13 cellular contexts compared by ENCODE assay signal in genomic region chr21:46151989-46152938, GRCh38. TPM values are rescaled to one million over a fixed set of nuclear protein-coding genes. Genes with fewer than 3 reads are reported as not detected.
DNase-seq lines count a peak whose midpoint lies in the region; TF ChIP-seq lines count a peak whose summit lies in the region.
"Had no signal": no experiment of that assay in that cellular context is flagged by ENCODE, and none has a peak within 500 bp of the region (broad histone marks: within the 10 kb centered on the region; RNA-seq: fewer than 3 reads in every experiment).

No MANE protein-coding gene starts in this region.

- H3K14ac ChIP-seq in mesenchymal stem cell (ENCODE audit: low read length in 2 of 2), result no peak overlapping the region

- DNase-seq in activated effector memory CD4-positive, alpha-beta T cell treated with anti-CD3 and anti-CD28 coated beads, Interleukin-2, amount 50 U/mL, for 16 hours, result peak; percentile 46
- DNase-seq in activated effector memory CD4-positive, alpha-beta T cell treated with Interleukin-2 at 50 U/mL for 16 hours, result no peak
- DNase-seq in mesenchymal stem cell, result no peak
- peak; percentile 26 for DNase-seq in testis
- DNase-seq in activated CD4-positive, alpha-beta T cell treated with anti-CD3 and anti-CD28 coated beads for 1 hour, result no peak
- no peak for DNase-seq in T-helper 9 cell
- no peak for DNase-seq in caudate nucleus (lab: John Stamatoyannopoulos, UW)
- DNase-seq: KG1, NCI-H1930 had no signal

- H3K4me3 Mint-ChIP-seq in brain, result no peak overlapping the region
- H3K4me3 Mint-ChIP-seq: activated naive CD8-positive, alpha-beta T cell treated with anti-CD3 and anti-CD28 coated beads, Interleukin-2, amount 10 ng/mL, durations not matched to agents 7 days and 5 days had no signal

- H2BK120ac ChIP-seq in mesenchymal stem cell (ENCODE audit: low read depth, low read length), result no peak overlapping the region

- H3K4me2 ChIP-seq in mesenchymal stem cell (ENCODE audit: low read length, poor library complexity, severe bottlenecking), result no peak overlapping the region

- peaks cover 4 to 8% of the 10 kb centered on the region in 2 experiments for H3K36me3 ChIP-seq in mesenchymal stem cell (ENCODE audit: control insufficient read depth in 1 of 2, insufficient read depth in 2 of 2, low read depth in 1 of 2, low read length in 2 of 2)
- H3K36me3 ChIP-seq in testis (ENCODE audit: low read depth, missing control alignments), result no peaks in the 10 kb centered on the region

- no peak for TF ChIP-seq POLR2A in testis (IDR thresholded peaks at IDR 0.05)

- no peak overlapping the region for H4K91ac ChIP-seq in mesenchymal stem cell (ENCODE audit: low read length)

- H3K9me3 Mint-ChIP-seq in brain, result no peaks in the 10 kb centered on the region
- H3K9me3 Mint-ChIP-seq: activated naive CD8-positive, alpha-beta T cell treated with anti-CD3 and anti-CD28 coated beads, Interleukin-2, amount 10 ng/mL, durations not matched to agents 7 days and 5 days; naive thymus-derived CD4-positive, alpha-beta T cell had no signal

- H3K27me3 ChIP-seq in mesenchymal stem cell (ENCODE audit: control insufficient read depth in 1 of 2, insufficient read depth in 1 of 2, low read length in 2 of 2), result peaks cover 0 to 16% of the 10 kb centered on the region in 2 experiments
- H3K27me3 ChIP-seq in testis, result no peaks in the 10 kb centered on the region

- H2AFZ ChIP-seq in mesenchymal stem cell (ENCODE audit: low read depth, low read length), result no peak overlapping the region

- TF ChIP-seq CTCF in brain (conservative IDR thresholded peaks at IDR 0.05) (no peak), testis (IDR thresholded peaks at IDR 0.05) (no peak)

- peaks cover 10% of the 10 kb centered on the region for H3K4me1 Mint-ChIP-seq in brain
- H3K4me1 Mint-ChIP-seq: activated naive CD8-positive, alpha-beta T cell treated with anti-CD3 and anti-CD28 coated beads, Interleukin-2, amount 10 ng/mL, durations not matched to agents 7 days and 5 days had no signal

- peak overlapping the region in 1 of 2 experiments; percentile 5 for H3K4ac ChIP-seq in mesenchymal stem cell (ENCODE audit: low read depth in 1 of 2, low read length in 2 of 2)

- H2BK5ac ChIP-seq in mesenchymal stem cell (ENCODE audit: low read depth, low read length, poor library complexity, severe bottlenecking), result no peak overlapping the region

- intact Hi-C loops in testis (cut with DNase I; ENCODE audit: low total_unique reads), result no loop called here

- peak overlapping the region; percentile 83 for H3K9ac ChIP-seq in mesenchymal stem cell (ENCODE audit: low read length)

- no peak overlapping the region for H3K4me3 ChIP-seq in mesenchymal stem cell (ENCODE audit: insufficient read depth in 1 of 2, low read depth in 1 of 2, low read length in 2 of 2)
- H3K4me3 ChIP-seq in testis, result no peak overlapping the region

- H3K23ac ChIP-seq in mesenchymal stem cell (ENCODE audit: low read length in 2 of 2), result no peak overlapping the region

- peak overlapping the region; percentile 71 for H2BK15ac ChIP-seq in mesenchymal stem cell (ENCODE audit: low read depth, poor library complexity, severe bottlenecking)

- no peaks in the 10 kb centered on the region for H3K9me3 ChIP-seq in mesenchymal stem cell (ENCODE audit: control insufficient read depth, low read length)
- H3K9me3 ChIP-seq in testis, result no peaks in the 10 kb centered on the region

- H2AK5ac ChIP-seq in mesenchymal stem cell (ENCODE audit: low read length, severe bottlenecking), result no peak overlapping the region

- no peak overlapping the region for H4K8ac ChIP-seq in mesenchymal stem cell (ENCODE audit: low read length)

- WGBS in mesenchymal stem cell, result 94% methylated on average over 42 of the region's 45 CpGs
- 74 to 79% methylated on average over 42 to 45 of the region's 45 CpGs for WGBS in testis, 2 donors

- H3K18ac ChIP-seq in mesenchymal stem cell (ENCODE audit: low read depth in 1 of 2, low read length in 2 of 2), result no peak overlapping the region

- no peak overlapping the region for H2BK12ac ChIP-seq in mesenchymal stem cell (ENCODE audit: low read length in 2 of 2)

- peaks cover 25% of the 10 kb centered on the region for H3K4me1 ChIP-seq in mesenchymal stem cell (ENCODE audit: control insufficient read depth, insufficient read depth, low read depth, low read length)
- peaks cover 26% of the 10 kb centered on the region for H3K4me1 ChIP-seq in testis

- no peaks in the 10 kb centered on the region for H3K79me1 ChIP-seq in mesenchymal stem cell (replicated peaks; ENCODE audit: low read length, poor library complexity, severe bottlenecking)

- H3K27ac Mint-ChIP-seq in brain, result peak overlapping the region in 3 of 5 experiments; percentile 73 to 85 (median 73)
- H3K27ac Mint-ChIP-seq: activated naive CD8-positive, alpha-beta T cell treated with anti-CD3 and anti-CD28 coated beads, Interleukin-2, amount 10 ng/mL, durations not matched to agents 7 days and 5 days; naive thymus-derived CD4-positive, alpha-beta T cell had no signal

- H3K36me3 Mint-ChIP-seq in brain, result no peaks in the 10 kb centered on the region
- H3K36me3 Mint-ChIP-seq: activated naive CD8-positive, alpha-beta T cell treated with anti-CD3 and anti-CD28 coated beads, Interleukin-2, amount 10 ng/mL, durations not matched to agents 7 days and 5 days; naive thymus-derived CD4-positive, alpha-beta T cell had no signal

- H3K27ac ChIP-seq in mesenchymal stem cell (ENCODE audit: low read length, poor library complexity, severe bottlenecking) (no peak overlapping the region), testis (peak overlapping the region; percentile 84 to 88), caudate nucleus (ENCODE audit: low read depth, low read length) (no peak overlapping the region)

- no peaks in the 10 kb centered on the region for H3K27me3 Mint-ChIP-seq in brain
- H3K27me3 Mint-ChIP-seq: activated naive CD8-positive, alpha-beta T cell treated with anti-CD3 and anti-CD28 coated beads, Interleukin-2, amount 10 ng/mL, durations not matched to agents 7 days and 5 days; naive thymus-derived CD4-positive, alpha-beta T cell had no signal

RNA-seq across cellular contexts. Expression of gene FTCD, which starts 3.1 kb away (rescaled TPM):
- polyA plus RNA-seq in brain (ENCODE audit: insufficient read depth, low read depth, low replicate concordance) (4.5 TPM), testis (ENCODE audit: insufficient read depth, low read depth, low replicate concordance) (49.2 TPM)
- polyA plus RNA-seq in mesenchymal stem cell (2013, experiment 1 of 2), result 1.5 TPM
- 1.8 TPM for polyA plus RNA-seq in mesenchymal stem cell (2013, experiment 2 of 2)
- total RNA-seq in testis, result 10 to 100 TPM; 50.5 to 63.5 TPM
- total RNA-seq: dermis microvascular lymphatic vessel endothelial cell had no signal
- polyA plus RNA-seq: naive thymus-derived CD4-positive, alpha-beta T cell had no signal

RNA-seq across cellular contexts. Expression of gene SPATC1L, which starts 32.0 kb away (rescaled TPM):
- polyA plus RNA-seq in brain (ENCODE audit: insufficient read depth, low read depth, low replicate concordance) (44.7 TPM), testis (ENCODE audit: insufficient read depth, low read depth, low replicate concordance) (55.4 TPM)
- polyA plus RNA-seq in mesenchymal stem cell (2013, experiment 1 of 2), result 39.1 TPM
- polyA plus RNA-seq in mesenchymal stem cell (2013, experiment 2 of 2), result 40.8 TPM
- 10 to 100 TPM; 75.6 to 96.1 TPM for total RNA-seq in testis

RNA-seq across cellular contexts. Expression of gene COL6A2, which starts 54.4 kb away (rescaled TPM):
- 21.4 TPM for polyA plus RNA-seq in brain (ENCODE audit: insufficient read depth, low read depth, low replicate concordance)
- polyA plus RNA-seq in mesenchymal stem cell (2013, experiment 1 of 2), result 1,409 TPM
- 1,389 TPM for polyA plus RNA-seq in mesenchymal stem cell (2013, experiment 2 of 2)
- 100 to 1,000 TPM; 192 to 236 TPM for total RNA-seq in testis
- polyA plus RNA-seq in testis (ENCODE audit: insufficient read depth, low read depth, low replicate concordance), result 362 TPM

Comparison
In these comparisons a context has a peak if more than half of its experiments do, and no peak if none do; other contexts are left out.
1. DNase-seq: peak in activated effector memory CD4-positive, alpha-beta T cell treated with anti-CD3 and anti-CD28 coated beads, Interleukin-2, amount 50 U/mL, for 16 hours (single experiment) and testis (single experiment); none in activated effector memory CD4-positive, alpha-beta T cell treated with Interleukin-2 at 50 U/mL for 16 hours (single experiment), mesenchymal stem cell (single experiment), activated CD4-positive, alpha-beta T cell treated with anti-CD3 and anti-CD28 coated beads for 1 hour (single experiment), T-helper 9 cell (single experiment) and caudate nucleus (0 of 61).
2. H3K27ac ChIP-seq: peak in testis (2 of 2); none in mesenchymal stem cell (single experiment) and caudate nucleus (single experiment).
3. RNA of gene COL6A2, which starts 54.4 kb away (polyA plus RNA-seq): 362 TPM in testis (single experiment); 21.4 TPM in brain (single experiment); every median in the first group is over 10 times any median in the second.